ENCODE assay signal across 8 cellular contexts in genomic region chr1:228275435-228276342, GRCh38.
DNase-seq lines count a peak whose midpoint lies in the region; ATAC-seq and TF ChIP-seq lines count a peak whose summit lies in the region.

No MANE protein-coding gene starts in this region.

- H3K9me3 ChIP-seq in prostate gland = no peaks in the 10 kb centered on the region

- no peaks in the 10 kb centered on the region for H3K27me3 ChIP-seq in prostate gland (replicated peaks; ENCODE audit: insufficient read depth)

- peak; percentile 81 for DNase-seq in T-helper 22 cell (ENCODE audit: low read depth)
- DNase-seq in astrocyte of the cerebellum (ENCODE audit: low read depth) = peak; percentile 29
- DNase-seq in hepatic stellate cell (ENCODE audit: low spot score) = peak; percentile 87
- DNase-seq in prostate gland (ENCODE audit: low spot score) = peak; percentile 85
- peak; percentile 86 for DNase-seq in type B pancreatic cell (ENCODE audit: extremely low spot score, unreplicated experiment)

- TF ChIP-seq CTCF in 22Rv1 (IDR thresholded peaks at IDR 0.05) = no peak
- TF ChIP-seq CTCF in astrocyte of the cerebellum (IDR thresholded peaks at IDR 0.05; ENCODE audit: low read depth, low read length, missing control alignments) = no peak
- no peak for TF ChIP-seq CTCF in prostate gland (IDR thresholded peaks at IDR 0.05)
- TF ChIP-seq CTCF in type B pancreatic cell (conservative IDR thresholded peaks at IDR 0.05) = no peak

- H3K4me3 Mint-ChIP-seq in IgD-negative memory B cell (peak overlapping the region; percentile 76 to 92 (median 83)), type B pancreatic cell (peak overlapping the region; percentile 81)

- WGBS in prostate gland = 5% methylated on average over 68 of the region's 73 CpGs

- no peaks in the 10 kb centered on the region for H3K36me3 ChIP-seq in prostate gland

- ATAC-seq in GM19035 (IDR thresholded peaks at IDR 0.05; ENCODE audit: unreplicated experiment) = peak; percentile 82

- no peaks in the 10 kb centered on the region for H3K36me3 Mint-ChIP-seq in IgD-negative memory B cell
- H3K36me3 Mint-ChIP-seq in type B pancreatic cell = no peaks in the 10 kb centered on the region

- peak overlapping the region; percentile 61 for H3K27ac ChIP-seq in 22Rv1
- peak overlapping the region; percentile 67 to 71 for H3K27ac ChIP-seq in prostate gland

- H3K9me3 Mint-ChIP-seq in IgD-negative memory B cell (no peaks in the 10 kb centered on the region), type B pancreatic cell (no peaks in the 10 kb centered on the region)

- in situ Hi-C loops in astrocyte of the cerebellum (cut with HindIII; ENCODE audit: low sequenced_read_pairs) = no loop called here

- intact Hi-C loops in prostate gland (cut with DNase I) = loop anchor here (5.0 to 10.0 kb wide), 2 partner anchors 102 to 131 kb away; partner anchors contain the start of genes GJC2 and GUK1

- H3K4me3 ChIP-seq in astrocyte of the cerebellum (ENCODE audit: low read depth, low read length) (peak overlapping the region; percentile 49), prostate gland (peak overlapping the region; percentile 40 to 41)

- peak; percentile 36 for TF ChIP-seq POLR2A in prostate gland (IDR thresholded peaks at IDR 0.05)

- H3K27ac Mint-ChIP-seq in IgD-negative memory B cell (peak overlapping the region in 2 of 3 donors; percentile 60 to 84), type B pancreatic cell (no peak overlapping the region)

- H3K4me1 Mint-ChIP-seq in IgD-negative memory B cell (peaks cover 0 to 6% (median 0%) of the 10 kb centered on the region in 3 donors), type B pancreatic cell (ENCODE audit: unreplicated experiment) (no peaks in the 10 kb centered on the region)

- no peaks in the 10 kb centered on the region for H3K4me1 ChIP-seq in prostate gland (replicated peaks)

- H3K27me3 Mint-ChIP-seq in IgD-negative memory B cell (no peaks in the 10 kb centered on the region), type B pancreatic cell (no peaks in the 10 kb centered on the region)

Comparison
In these comparisons a context has a peak if more than half of its experiments do, and no peak if none do; other contexts are left out.
1. Peak in every context shown above with its lines: DNase-seq, ATAC-seq, H3K4me3 ChIP-seq and H3K27ac ChIP-seq.
2. DNase-seq: peak in every context shown above with its lines; median percentile 87 in hepatic stellate cell; 86 in type B pancreatic cell; 85 in prostate gland; 81 in T-helper 22 cell; 29 in astrocyte of the cerebellum.